In genomic region chr15:101451192-101451799, GRCh38 we compare ENCODE assay signal across 11 cellular contexts. TPM values are rescaled to one million over a fixed set of nuclear protein-coding genes. Genes with fewer than 3 reads are reported as not detected.
DNase-seq lines count a peak whose midpoint lies in the region; ATAC-seq and TF ChIP-seq lines count a peak whose summit lies in the region.
"Had no signal": no experiment of that assay in that cellular context is flagged by ENCODE, and none has a peak within 500 bp of the region (broad histone marks: within the 10 kb centered on the region; RNA-seq: fewer than 3 reads in every experiment).

No MANE protein-coding gene starts in this region.

- H3K4me3 ChIP-seq in left lung (no peak overlapping the region), tibial nerve (no peak overlapping the region)
- H3K4me3 ChIP-seq: breast epithelium had no signal

- peaks cover 31% of the 10 kb centered on the region for H3K27me3 Mint-ChIP-seq in activated CD4-positive, alpha-beta T cell treated with anti-CD3 and anti-CD28 coated beads for 36 hours
- no peaks in the 10 kb centered on the region for H3K27me3 Mint-ChIP-seq in activated CD4-positive, alpha-beta T cell treated with anti-CD3 and anti-CD28 coated beads, Interleukin-2, amount 10 ng/mL, durations not matched to agents 24 days and 14 days

- TF ChIP-seq POLR2A in tibial nerve (IDR thresholded peaks at IDR 0.05), result no peak

- 35 to 50% methylated on average over 22 of the region's 22 CpGs for WGBS in tibial nerve, 2 donors

- CTCF ChIA-PET in activated CD4-positive, alpha-beta T cell treated with anti-CD3 and anti-CD28 coated beads for 36 hours (lab: Charles Lee), result no interaction called here

- H3K36me3 ChIP-seq in left lung (no peaks in the 10 kb centered on the region), tibial nerve (no peaks in the 10 kb centered on the region)
- H3K36me3 ChIP-seq: breast epithelium had no signal

- TF ChIP-seq CTCF in left lung (IDR thresholded peaks at IDR 0.05) (no peak), tibial nerve (IDR thresholded peaks at IDR 0.05) (no peak)

- ATAC-seq in activated CD4-positive, alpha-beta T cell treated with anti-CD3 and anti-CD28 coated beads for 36 hours, result no peak
- peak; percentile 45 for ATAC-seq in left lung
- ATAC-seq: Panc1 had no signal

- H3K4me3 Mint-ChIP-seq in activated CD4-positive, alpha-beta T cell treated with anti-CD3 and anti-CD28 coated beads for 36 hours, result no peak overlapping the region
- H3K4me3 Mint-ChIP-seq in activated CD4-positive, alpha-beta T cell treated with anti-CD3 and anti-CD28 coated beads, Interleukin-2, amount 10 ng/mL, durations not matched to agents 24 days and 14 days, result no peak overlapping the region

- H3K36me3 Mint-ChIP-seq in activated CD4-positive, alpha-beta T cell treated with anti-CD3 and anti-CD28 coated beads for 36 hours (ENCODE audit: low read depth), result no peaks in the 10 kb centered on the region
- H3K36me3 Mint-ChIP-seq in activated CD4-positive, alpha-beta T cell treated with anti-CD3 and anti-CD28 coated beads, Interleukin-2, amount 10 ng/mL, durations not matched to agents 24 days and 14 days (ENCODE audit: low read depth), result no peaks in the 10 kb centered on the region

- POLR2A ChIA-PET in activated CD4-positive, alpha-beta T cell treated with anti-CD3 and anti-CD28 coated beads for 36 hours (lab: Charles Lee), result no interaction called here

- H3K27ac ChIP-seq in cingulate gyrus (ENCODE audit: low read depth, low read length), result peak overlapping the region; percentile 49
- H3K27ac ChIP-seq in left lung, result peak overlapping the region in 1 of 2 donors; percentile 34
- peak overlapping the region in 1 of 4 donors; percentile 27 for H3K27ac ChIP-seq in tibial nerve
- H3K27ac ChIP-seq: parathyroid adenoma had no signal

- H3K27me3 ChIP-seq in left lung (no peaks in the 10 kb centered on the region), tibial nerve (no peaks in the 10 kb centered on the region)
- H3K27me3 ChIP-seq: breast epithelium had no signal

- H3K9me3 ChIP-seq in left lung (no peaks in the 10 kb centered on the region), tibial nerve (no peaks in the 10 kb centered on the region)
- H3K9me3 ChIP-seq: breast epithelium had no signal

- peak; percentile 53 for DNase-seq in activated CD4-positive, alpha-beta T cell treated with anti-CD3 and anti-CD28 coated beads for 36 hours
- DNase-seq in activated CD4-positive, alpha-beta T cell treated with anti-CD3 and anti-CD28 coated beads, Interleukin-2, amount 10 ng/mL, durations not matched to agents 24 days and 14 days, result no peak
- DNase-seq in left lung, result peak in 1 of 2 donors; percentile 79
- DNase-seq in tibial nerve (ENCODE audit: low spot score in 2 of 2), result peak; percentile 37 to 40
- no peak for DNase-seq in NCI-H1417 treated with DMSO at 0.1 percent for 48 hours (lab: John Stamatoyannopoulos, UW)
- no peak for DNase-seq in NCI-H146 treated with DMSO at 0.1 percent for 48 hours (lab: John Stamatoyannopoulos, UW; ENCODE audit: unreplicated experiment)
- DNase-seq in amniotic stem cell (lab: John Stamatoyannopoulos, UW), result no peak

- no peak overlapping the region for H3K27ac Mint-ChIP-seq in activated CD4-positive, alpha-beta T cell treated with anti-CD3 and anti-CD28 coated beads for 36 hours
- no peak overlapping the region for H3K27ac Mint-ChIP-seq in activated CD4-positive, alpha-beta T cell treated with anti-CD3 and anti-CD28 coated beads, Interleukin-2, amount 10 ng/mL, durations not matched to agents 24 days and 14 days

- peaks cover 6% of the 10 kb centered on the region for H3K4me1 Mint-ChIP-seq in activated CD4-positive, alpha-beta T cell treated with anti-CD3 and anti-CD28 coated beads for 36 hours
- H3K4me1 Mint-ChIP-seq in activated CD4-positive, alpha-beta T cell treated with anti-CD3 and anti-CD28 coated beads, Interleukin-2, amount 10 ng/mL, durations not matched to agents 24 days and 14 days, result peaks cover 12% of the 10 kb centered on the region

- H3K4me1 ChIP-seq in left lung (peaks cover 6 to 57% of the 10 kb centered on the region in 2 donors), tibial nerve (peaks cover 0 to 20% (median 4%) of the 10 kb centered on the region in 4 donors)
- H3K4me1 ChIP-seq: breast epithelium, parathyroid adenoma had no signal

- H3K9me3 Mint-ChIP-seq in activated CD4-positive, alpha-beta T cell treated with anti-CD3 and anti-CD28 coated beads for 36 hours (ENCODE audit: low read depth), result no peaks in the 10 kb centered on the region
- H3K9me3 Mint-ChIP-seq in activated CD4-positive, alpha-beta T cell treated with anti-CD3 and anti-CD28 coated beads, Interleukin-2, amount 10 ng/mL, durations not matched to agents 24 days and 14 days, result no peaks in the 10 kb centered on the region

- intact Hi-C loops in activated CD4-positive, alpha-beta T cell treated with anti-CD3 and anti-CD28 coated beads for 36 hours (cut with DNase I, micrococcal nuclease), result no loop called here
- intact Hi-C loops in activated CD4-positive, alpha-beta T cell treated with anti-CD3 and anti-CD28 coated beads, Interleukin-2, amount 10 ng/mL, durations not matched to agents 24 days and 14 days (cut with micrococcal nuclease), result no loop called here
- intact Hi-C loops in left lung (cut with DNase I), result no loop called here

- TF ChIP-seq EP300 in tibial nerve (IDR thresholded peaks at IDR 0.05), result peak in 1 of 2 donors; percentile 28

RNA-seq across cellular contexts. Expression of gene PCSK6, which starts 38.2 kb away (rescaled TPM):
- total RNA-seq in activated CD4-positive, alpha-beta T cell treated with anti-CD3 and anti-CD28 coated beads for 36 hours, result under 1 TPM; 0.75 to 0.95 TPM
- total RNA-seq in activated CD4-positive, alpha-beta T cell treated with anti-CD3 and anti-CD28 coated beads, Interleukin-2, amount 10 ng/mL, durations not matched to agents 24 days and 14 days, result 4.7 and 5.4 TPM in 2 replicates
- 1 to 10 TPM; 7.7 to 7.8 TPM for total RNA-seq in left lung
- 10 to 100 TPM in 3 of 4 donors, 1 to 10 TPM in 1; 8.5 to 27.0 (median 13.2) TPM for total RNA-seq in tibial nerve

Comparison
In these comparisons a context has a peak if more than half of its experiments do, and no peak if none do; other contexts are left out.
1. DNase-seq: peak in activated CD4-positive, alpha-beta T cell treated with anti-CD3 and anti-CD28 coated beads for 36 hours (single experiment) and tibial nerve (2 of 2); none in activated CD4-positive, alpha-beta T cell treated with anti-CD3 and anti-CD28 coated beads, Interleukin-2, amount 10 ng/mL, durations not matched to agents 24 days and 14 days (single experiment), NCI-H1417 treated with DMSO at 0.1 percent for 48 hours (single experiment), NCI-H146 treated with DMSO at 0.1 percent for 48 hours (single experiment) and amniotic stem cell (single experiment).